8 cellular contexts compared by ENCODE assay signal in the genomic region with DNA sequence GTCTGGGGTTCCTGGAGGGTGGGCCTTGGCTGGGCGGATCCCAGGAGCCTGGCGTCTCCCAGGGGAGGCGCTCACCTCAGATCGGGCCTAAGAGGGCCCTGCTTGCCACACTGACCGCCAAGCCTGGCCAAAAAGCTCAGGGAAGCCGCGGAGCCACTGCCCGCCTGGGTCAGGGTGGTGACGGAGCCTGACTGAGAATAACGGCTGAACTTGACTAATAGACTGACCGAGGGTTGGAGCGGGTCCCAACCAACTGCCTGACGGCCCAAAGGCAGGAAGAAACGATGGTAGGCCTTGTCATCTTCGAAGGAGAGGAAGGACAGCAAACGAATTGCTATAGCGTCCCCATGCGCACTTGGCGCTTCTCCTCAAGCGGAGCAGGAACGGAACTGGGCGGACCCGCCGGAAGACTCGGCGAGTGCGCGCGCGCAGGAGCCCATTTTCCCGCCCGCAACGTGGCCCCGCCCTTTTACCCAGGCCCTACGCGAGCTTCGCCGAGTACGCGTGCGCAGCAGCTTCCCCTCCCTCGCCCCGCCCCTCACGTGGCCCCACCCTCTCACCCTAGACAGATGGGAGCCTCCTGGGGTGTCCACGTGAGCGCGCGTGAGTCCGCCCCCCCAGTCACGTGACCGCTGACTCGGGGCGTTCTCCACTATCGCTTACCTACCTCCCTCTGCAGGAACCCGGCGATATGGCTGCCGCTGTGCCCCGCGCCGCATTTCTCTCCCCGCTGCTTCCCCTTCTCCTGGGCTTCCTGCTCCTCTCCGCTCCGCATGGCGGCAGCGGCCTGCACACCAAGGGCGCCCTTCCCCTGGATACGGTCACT. TPM values are rescaled to one million over a fixed set of nuclear protein-coding genes. Genes with fewer than 3 reads are reported as not detected.
DNase-seq lines count a peak whose midpoint lies in the region; ATAC-seq and TF ChIP-seq lines count a peak whose summit lies in the region.

ERP29 (plus strand) TSS at position 652 of the 826 bp plus-strand sequence; CDS start at position 692, 40 bp downstream.
TMEM116 (minus strand) TSS at position 391 of the 826 bp plus-strand sequence. CDS start 7,895 bp downstream, outside the sequence.

- H3K27ac Mint-ChIP-seq in activated CD4-positive, alpha-beta T cell treated with anti-CD3 and anti-CD28 coated beads for 36 hours: peak within 1 kb of the TSS; percentile 99

- H3K4me3 Mint-ChIP-seq in activated CD4-positive, alpha-beta T cell treated with anti-CD3 and anti-CD28 coated beads for 36 hours: peak within 1 kb of the TSS; percentile 98

- no peaks in the 10 kb centered on the region for H3K4me1 ChIP-seq in BE2C

- peaks cover 45% of the 10 kb centered on the region for H3K36me3 Mint-ChIP-seq in activated CD4-positive, alpha-beta T cell treated with anti-CD3 and anti-CD28 coated beads for 36 hours (ENCODE audit: low read depth)

- H3K9me3 Mint-ChIP-seq in activated CD4-positive, alpha-beta T cell treated with anti-CD3 and anti-CD28 coated beads for 36 hours (ENCODE audit: low read depth): peaks cover 8% of the 10 kb centered on the region

- peak; percentile 48 for TF ChIP-seq CTCF in BE2C (IDR thresholded peaks at IDR 0.05; ENCODE audit: low read depth, low read length)
- TF ChIP-seq CTCF in choroid plexus epithelial cell (conservative IDR thresholded peaks at IDR 0.05; ENCODE audit: low read depth, low read length): peak; percentile 61

- peak; percentile 96 for TF ChIP-seq POLR2A in GM19193 (IDR thresholded peaks at IDR 0.05; ENCODE audit: extremely low read depth, insufficient read depth, insufficient read length)

- H3K27me3 ChIP-seq in BE2C (no peaks in the 10 kb centered on the region), layer of hippocampus (ENCODE audit: control insufficient read depth, insufficient read depth, low read length) (no peaks in the 10 kb centered on the region)

- ATAC-seq in HG03439 (IDR thresholded peaks at IDR 0.05; ENCODE audit: unreplicated experiment): peak; percentile 72
- ATAC-seq in activated CD4-positive, alpha-beta T cell treated with anti-CD3 and anti-CD28 coated beads for 36 hours: peak; percentile 80

- H3K9me3 ChIP-seq in BE2C: no peaks in the 10 kb centered on the region

- peak within 1 kb of the TSS; percentile 78 for H3K4me3 ChIP-seq in BE2C (ENCODE audit: low read depth, low read length)
- H3K4me3 ChIP-seq in choroid plexus epithelial cell (ENCODE audit: low read depth, low read length): peak within 1 kb of the TSS; percentile 88

- peak within 1 kb of the TSS; percentile 91 for H3K27ac ChIP-seq in layer of hippocampus (ENCODE audit: low read depth, low read length)

- intact Hi-C loops in activated CD4-positive, alpha-beta T cell treated with anti-CD3 and anti-CD28 coated beads for 36 hours (cut with DNase I, micrococcal nuclease): loop anchor here (1.0 to 5.0 kb wide), 17 partner anchors 19 to 1546 kb away; partner anchors contain the start of genes NAA25 (in 2 of the 2), TRAFD1 (in 2 of the 2), ATXN2 (in 1 of the 2) and BRAP (in 1 of the 2)

- H3K36me3 ChIP-seq in BE2C: peaks cover 17% of the 10 kb centered on the region

- POLR2A ChIA-PET in activated CD4-positive, alpha-beta T cell treated with anti-CD3 and anti-CD28 coated beads for 36 hours (lab: Charles Lee): interaction anchor here (0.7 to 1.7 kb wide), 6 partner anchors 10 to 433 kb away, joined by 3 to 6 read pairs (median 4); partner anchors contain the start of gene TRAFD1

- DNase-seq in BE2C (peak; percentile 100), NCI-H510A treated with DMSO at 0.1 percent for 48 hours (lab: John Stamatoyannopoulos, UW) (peak; percentile 97), choroid plexus epithelial cell (ENCODE audit: low read depth) (peak; percentile 99)
- peak; percentile 100 for DNase-seq in activated CD4-positive, alpha-beta T cell treated with anti-CD3 and anti-CD28 coated beads for 36 hours
- DNase-seq in stimulated activated CD4-positive, alpha-beta T cell treated with anti-CD3 and anti-CD28 coated beads, Interleukin-1b, Interleukin-23, amount 100 ng/mL, for 4 hours (ENCODE audit: low read depth in 2 of 2): peak; percentile 100

- H3K4me1 Mint-ChIP-seq in activated CD4-positive, alpha-beta T cell treated with anti-CD3 and anti-CD28 coated beads for 36 hours: peaks cover 53% of the 10 kb centered on the region

- no peaks in the 10 kb centered on the region for H3K27me3 Mint-ChIP-seq in activated CD4-positive, alpha-beta T cell treated with anti-CD3 and anti-CD28 coated beads for 36 hours

- CTCF ChIA-PET in activated CD4-positive, alpha-beta T cell treated with anti-CD3 and anti-CD28 coated beads for 36 hours (lab: Charles Lee): interaction anchor here (0.8 to 2.1 kb wide), 10 partner anchors 8 to 112 kb away, joined by 3 to 17 read pairs (median 5); partner anchors contain the start of gene TRAFD1

RNA-seq across cellular contexts. Expression of gene ERP29, which starts in this region (rescaled TPM):
- polyA plus RNA-seq in BE2C (2012; ENCODE audit: insufficient read depth, insufficient read length, low read depth): 197 TPM
- total RNA-seq in activated CD4-positive, alpha-beta T cell treated with anti-CD3 and anti-CD28 coated beads for 36 hours: 10 to 100 TPM; 79.7 to 87.3 TPM

RNA-seq across cellular contexts. Expression of gene TMEM116, which starts in this region (rescaled TPM):
- polyA plus RNA-seq in BE2C (2012; ENCODE audit: insufficient read depth, insufficient read length, low read depth): 3.9 TPM
- total RNA-seq in activated CD4-positive, alpha-beta T cell treated with anti-CD3 and anti-CD28 coated beads for 36 hours: 10 to 100 TPM; 11.2 to 12.5 TPM

Comparison
In these comparisons a context has a peak if more than half of its experiments do, and no peak if none do; other contexts are left out.
1. Peak in every context shown above with its lines: DNase-seq, ATAC-seq, H3K4me3 ChIP-seq and H3K27ac ChIP-seq.